27 cellular contexts compared by ENCODE assay signal in genomic region chr1:13871413-13871812, GRCh38.
"Had no signal": no experiment of that assay in that cellular context is flagged by ENCODE, and none has a peak within 500 bp of the region (broad histone marks: within the 10 kb centered on the region; RNA-seq: fewer than 3 reads in every experiment).

No MANE protein-coding gene starts in this region.

- H3K27ac ChIP-seq: ascending aorta, breast epithelium, cardiac muscle cell, colonic mucosa, epithelial cell of prostate had no signal

- H3K4me1 ChIP-seq: ascending aorta, breast epithelium, colonic mucosa had no signal

- H3K4me3 ChIP-seq: ascending aorta, breast epithelium, cardiac muscle cell, colonic mucosa had no signal

- FAIRE-seq: endometrium, endothelial cell of umbilical vein, frontal cortex had no signal

- DNase-seq: activated CD4-positive, alpha-beta memory T cell treated with anti-CD3 and anti-CD28 coated beads for 36 hours; activated CD4-positive, alpha-beta T cell treated with anti-CD3 and anti-CD28 coated beads for 36 hours; activated CD4-positive, alpha-beta T cell treated with anti-CD3 and anti-CD28 coated beads, Interleukin-2, amount 10 ng/mL, durations not matched to agents 24 days and 14 days; activated CD4-positive, CD25-positive, alpha-beta regulatory T cell; activated CD4-positive, CD25-positive, alpha-beta regulatory T cell treated with anti-CD3 and anti-CD28 coated beads, Interleukin-2, amount 50 U/mL, for 72 hours; activated CD8-positive, alpha-beta memory T cell treated with anti-CD3 and anti-CD28 coated beads, Interleukin-2, amount 10 ng/mL, durations not matched to agents 7 days and 5 days; activated CD8-positive, alpha-beta memory T cell treated with anti-CD3 and anti-CD28 coated beads, Interleukin-2, amount 50 U/mL, for 4 hours; activated CD8-positive, alpha-beta T cell treated with anti-CD3 and anti-CD28 coated beads, Interleukin-2, amount 10 ng/mL, durations not matched to agents 7 days and 5 days; activated effector memory CD4-positive, alpha-beta T cell treated with anti-CD3 and anti-CD28 coated beads, Interleukin-2, amount 50 U/mL, for 16 hours; activated naive CD4-positive, alpha-beta T cell; activated naive CD4-positive, alpha-beta T cell treated with anti-CD3 and anti-CD28 coated beads, Interleukin-2, amount 10 ng/mL, durations not matched to agents 7 days and 5 days; activated naive CD8-positive, alpha-beta T cell treated with anti-CD3 and anti-CD28 coated beads, Interleukin-2, amount 10 ng/mL, durations not matched to agents 7 days and 5 days; activated T-cell treated with anti-CD3 and anti-CD28 coated beads, Interleukin-2, amount 50 U/mL, for 1 hour; activated T-cell treated with anti-CD3 and anti-CD28 coated beads, Interleukin-2, amount 50 U/mL, for 48 hours; central memory CD4-positive, alpha-beta T cell; cerebellar nuclear complex; colonic mucosa; effector CD8-positive, alpha-beta T cell; foreskin fibroblast; T-helper 2 cell had no signal

- H3K9me3 ChIP-seq: ascending aorta, breast epithelium, colonic mucosa had no signal

- H3K27me3 ChIP-seq: ascending aorta, breast epithelium, cardiac muscle cell, colonic mucosa had no signal

- H3K36me3 ChIP-seq: ascending aorta, breast epithelium, cardiac muscle cell, colonic mucosa had no signal
